10 cellular contexts compared by ENCODE assay signal in the genomic region with DNA sequence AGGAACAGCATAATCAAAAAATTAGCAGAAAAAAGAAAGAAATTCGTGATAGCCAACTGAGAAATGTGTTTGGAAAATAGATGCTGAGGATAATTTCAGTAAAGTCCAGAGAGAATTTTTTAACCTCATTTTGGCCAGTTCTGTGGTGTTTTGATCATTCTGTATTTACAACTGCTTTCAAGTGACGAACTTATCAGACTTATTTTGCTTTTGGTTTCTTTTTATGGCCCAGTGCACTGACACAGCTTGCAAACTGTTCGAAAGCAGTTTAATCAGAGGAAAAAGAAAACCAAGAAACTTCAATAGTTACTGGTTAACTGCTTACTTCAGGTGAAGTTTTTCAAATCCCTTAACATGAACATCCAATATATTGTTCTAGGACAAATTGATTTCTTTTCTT. TPM values are rescaled to one million over a fixed set of nuclear protein-coding genes. Genes with fewer than 3 reads are reported as not detected.
DNase-seq lines count a peak whose midpoint lies in the region; ATAC-seq and TF ChIP-seq lines count a peak whose summit lies in the region.
"Had no signal": no experiment of that assay in that cellular context is flagged by ENCODE, and none has a peak within 500 bp of the region (broad histone marks: within the 10 kb centered on the region; RNA-seq: fewer than 3 reads in every experiment).

No MANE protein-coding gene starts in this region.

- TF ChIP-seq CTCF in GM12864 (IDR thresholded peaks at IDR 0.05; ENCODE audit: low read depth, low read length, missing control alignments) (no peak), osteoblast (IDR thresholded peaks at IDR 0.05; ENCODE audit: extremely low read depth, low read depth, low read length) (no peak), omental fat pad (IDR thresholded peaks at IDR 0.05) (no peak)

- no peaks in the 10 kb centered on the region for H3K27me3 ChIP-seq in osteoblast (ENCODE audit: insufficient read depth, low read length)

- no peaks in the 10 kb centered on the region for H3K9me3 ChIP-seq in osteoblast (ENCODE audit: low read depth, low read length)

- H4K20me1 ChIP-seq in osteoblast (ENCODE audit: insufficient read depth, low read length) = peaks cover 41% of the 10 kb centered on the region

- peak overlapping the region; percentile 80 for H3K27ac ChIP-seq in osteoblast (ENCODE audit: low read depth, low read length)

- peaks cover 9% of the 10 kb centered on the region for H3K36me3 ChIP-seq in osteoblast (ENCODE audit: insufficient read depth, low read length)

- ATAC-seq in HG03342 (IDR thresholded peaks at IDR 0.05; ENCODE audit: unreplicated experiment) = peak; percentile 25
- no peak for ATAC-seq in omental fat pad (ENCODE audit: low FRiP score)

- peaks cover 78% of the 10 kb centered on the region for H3K79me2 ChIP-seq in osteoblast (ENCODE audit: insufficient read depth, low read length)

- DNase-seq in GM12864 (ENCODE audit: low read depth) = peak; percentile 29
- DNase-seq in central memory CD4-positive, alpha-beta T cell = peak; percentile 35
- no peak for DNase-seq in osteoblast (ENCODE audit: insufficient read length, low spot score, missing footprints)
- DNase-seq in NCI-H524 (lab: John Stamatoyannopoulos, UW) = no peak
- DNase-seq in omental fat pad (ENCODE audit: low spot score) = no peak
- DNase-seq in DMS53 treated with DMSO at 0.1 percent for 48 hours (lab: John Stamatoyannopoulos, UW; ENCODE audit: unreplicated experiment) = no peak
- DNase-seq in GM19240 (ENCODE audit: insufficient read length, low spot score) = no peak

- peak overlapping the region; percentile 99 for H3K4me3 ChIP-seq in GM12864 (ENCODE audit: low read depth, low read length)
- peak overlapping the region; percentile 95 for H3K4me3 ChIP-seq in osteoblast (ENCODE audit: insufficient read depth, low read length)

- peak overlapping the region; percentile 99 for H3K4me2 ChIP-seq in osteoblast (ENCODE audit: insufficient read depth, low read length)

- H2AFZ ChIP-seq in osteoblast (ENCODE audit: low read length) = no peak overlapping the region

- peaks cover 26% of the 10 kb centered on the region for H3K4me1 ChIP-seq in osteoblast (ENCODE audit: insufficient read depth, low read length)

RNA-seq across cellular contexts. Expression of gene SDHA, which starts 1.9 kb away (rescaled TPM):
- 83.6 and 84.6 TPM in 2 replicates for total RNA-seq in osteoblast
- 10 to 100 TPM; 76.5 to 92.8 (median 83.0) TPM for total RNA-seq in omental fat pad

RNA-seq across cellular contexts. Expression of gene CCDC127, which starts 2.1 kb away (rescaled TPM):
- total RNA-seq in osteoblast (4.3 and 6.2 TPM in 2 replicates), omental fat pad (10 to 100 TPM in 1 of 4 donors, 1 to 10 TPM in 3; 4.7 to 10.6 (median 5.5) TPM)

RNA-seq across cellular contexts. Expression of gene LRRC14B, which starts 28.7 kb away (rescaled TPM):
- total RNA-seq in osteoblast (under 0.01 TPM in 1 of 2 replicates, not detected in the other), omental fat pad (not detected)
- total RNA-seq: M059J, pulmonary artery endothelial cell had no signal

RNA-seq across cellular contexts. Expression of gene PDCD6, which starts 51.4 kb away (rescaled TPM):
- total RNA-seq in osteoblast = 60.1 and 71.3 TPM in 2 replicates
- 10 to 100 TPM; 69.0 to 92.2 (median 78.3) TPM for total RNA-seq in omental fat pad

Comparison
In these comparisons a context has a peak if more than half of its experiments do, and no peak if none do; other contexts are left out.
1. DNase-seq: peak in GM12864 (single experiment) and central memory CD4-positive, alpha-beta T cell (single experiment); none in osteoblast (single experiment), NCI-H524 (0 of 2), omental fat pad (single experiment), DMS53 treated with DMSO at 0.1 percent for 48 hours (single experiment) and GM19240 (single experiment).